In genomic region chr10:46053534-46054434, GRCh38 we compare ENCODE assay signal across 19 cellular contexts. TPM values are rescaled to one million over a fixed set of nuclear protein-coding genes. Genes with fewer than 3 reads are reported as not detected.
A peak's percentile ranks its signal among the peaks of the same experiment; 100 is the strongest.
DNase-seq lines count a peak whose midpoint lies in the region; ATAC-seq and TF ChIP-seq lines count a peak whose summit lies in the region.
"Had no signal": no experiment of that assay in that cellular context is flagged by ENCODE, and none has a peak within 500 bp of the region (broad histone marks: within the 10 kb centered on the region; RNA-seq: fewer than 3 reads in every experiment).

No MANE protein-coding gene starts in this region.

- DNase-seq in GM23338 (ENCODE audit: low spot score) (no peak), prostate gland (ENCODE audit: low spot score) (no peak), testis (no peak)
- DNase-seq in CD4-positive, alpha-beta memory T cell: no peak
- DNase-seq: Karpas-422, NCI-H1417 treated with DMSO at 0.1 percent for 48 hours, NCI-H187 treated with DMSO at 0.1 percent for 48 hours, NCI-H2107, NCI-H446 treated with DMSO at 0.1 percent for 48 hours, NCI-H526 treated with DMSO at 0.1 percent for 48 hours had no signal

- H3K27me3 Mint-ChIP-seq in GM23338 (ENCODE audit: insufficient read depth, low read depth, poor library complexity): peaks cover 9% of the 10 kb centered on the region
- H3K27me3 Mint-ChIP-seq in CD4-positive, alpha-beta memory T cell: peaks cover 2 to 5% of the 10 kb centered on the region in 2 donors
- H3K27me3 Mint-ChIP-seq in activated T-helper 17 cell treated with anti-CD3 and anti-CD28 coated beads, Interleukin-2, amount 50 U/mL, for 72 hours: peaks cover 8% of the 10 kb centered on the region

- no peak for TF ChIP-seq POLR2A in prostate gland (IDR thresholded peaks at IDR 0.05)
- TF ChIP-seq POLR2A in testis (IDR thresholded peaks at IDR 0.05): no peak

- no peaks in the 10 kb centered on the region for H3K79me2 ChIP-seq in GM23338 (replicated peaks; ENCODE audit: insufficient read depth)

- peaks cover 32% of the 10 kb centered on the region for H3K4me1 Mint-ChIP-seq in GM23338
- peaks cover 0 to 9% (median 2%) of the 10 kb centered on the region in 4 donors for H3K4me1 Mint-ChIP-seq in CD4-positive, alpha-beta memory T cell
- H3K4me1 Mint-ChIP-seq in activated T-helper 17 cell treated with anti-CD3 and anti-CD28 coated beads, Interleukin-2, amount 50 U/mL, for 72 hours: no peaks in the 10 kb centered on the region

- H3K9me3 ChIP-seq in iPS-20b (ENCODE audit: insufficient read depth, low read depth, low read length): no peaks in the 10 kb centered on the region
- H3K9me3 ChIP-seq in prostate gland: no peaks in the 10 kb centered on the region
- no peaks in the 10 kb centered on the region for H3K9me3 ChIP-seq in testis
- peaks cover 0 to 4% of the 10 kb centered on the region in 2 donors for H3K9me3 ChIP-seq in CD4-positive, alpha-beta memory T cell (ENCODE audit: control insufficient read depth in 1 of 2, low read length in 2 of 2)
- H3K9me3 ChIP-seq: HAP-1, SJSA1 had no signal

- TF ChIP-seq CTCF in GM23338 (conservative IDR thresholded peaks at IDR 0.05; ENCODE audit: low read depth in 2 of 2) (no peak), VCaP (conservative IDR thresholded peaks at IDR 0.05) (no peak), prostate gland (IDR thresholded peaks at IDR 0.05) (no peak), testis (IDR thresholded peaks at IDR 0.05) (no peak)

- H3K36me3 ChIP-seq in GM23338 (ENCODE audit: insufficient read depth) (no peaks in the 10 kb centered on the region), iPS-20b (ENCODE audit: insufficient read depth, low read depth, low read length) (no peaks in the 10 kb centered on the region), prostate gland (no peaks in the 10 kb centered on the region), testis (ENCODE audit: low read depth, missing control alignments) (no peaks in the 10 kb centered on the region)
- no peaks in the 10 kb centered on the region for H3K36me3 ChIP-seq in CD4-positive, alpha-beta memory T cell (ENCODE audit: insufficient read depth, low read length)
- H3K36me3 ChIP-seq: HAP-1, SJSA1 had no signal

- H3K27me3 ChIP-seq in GM23338 (ENCODE audit: insufficient read depth) (no peaks in the 10 kb centered on the region), iPS-20b (ENCODE audit: insufficient read depth, low read length) (no peaks in the 10 kb centered on the region), prostate gland (replicated peaks; ENCODE audit: insufficient read depth) (no peaks in the 10 kb centered on the region), testis (no peaks in the 10 kb centered on the region)
- H3K27me3 ChIP-seq in CD4-positive, alpha-beta memory T cell (ENCODE audit: insufficient read depth, low read length): no peaks in the 10 kb centered on the region

- no peaks in the 10 kb centered on the region for H3K9me3 Mint-ChIP-seq in GM23338
- peaks cover 0 to 16% (median 10%) of the 10 kb centered on the region in 8 donors for H3K9me3 Mint-ChIP-seq in CD4-positive, alpha-beta memory T cell
- H3K9me3 Mint-ChIP-seq in activated T-helper 17 cell treated with anti-CD3 and anti-CD28 coated beads, Interleukin-2, amount 50 U/mL, for 72 hours: no peaks in the 10 kb centered on the region

- no peaks in the 10 kb centered on the region for H3F3A ChIP-seq in GM23338 (replicated peaks; ENCODE audit: low read depth)

- no peaks in the 10 kb centered on the region for H4K20me1 ChIP-seq in GM23338 (replicated peaks; ENCODE audit: insufficient read depth)

- 0 out of 2 replicates have a peak overlapping the region, but pooled peaks have one; percentile 35 for H3K9ac ChIP-seq in iPS-20b (ENCODE audit: low read depth, low read length)

- CTCF ChIA-PET in CD4-positive, alpha-beta memory T cell (lab: Charles Lee; ENCODE audit: partially characterized antibody): no interaction called here

- H3K27ac Mint-ChIP-seq in GM23338: peak overlapping the region; percentile 70; the same call in 1 of the 2 replicates
- no peak overlapping the region for H3K27ac Mint-ChIP-seq in CD4-positive, alpha-beta memory T cell
- no peak overlapping the region for H3K27ac Mint-ChIP-seq in activated T-helper 17 cell treated with anti-CD3 and anti-CD28 coated beads, Interleukin-2, amount 50 U/mL, for 72 hours

- H3K4me3 ChIP-seq in GM23338: no peak overlapping the region
- no peak overlapping the region for H3K4me3 ChIP-seq in iPS-20b (ENCODE audit: low read length)
- H3K4me3 ChIP-seq in prostate gland: no peak overlapping the region
- no peak overlapping the region for H3K4me3 ChIP-seq in testis
- no peak overlapping the region for H3K4me3 ChIP-seq in CD4-positive, alpha-beta memory T cell (ENCODE audit: low read length in 2 of 2)
- H3K4me3 ChIP-seq: HAP-1, SJSA1 had no signal

- H3K27ac ChIP-seq in GM23338 (ENCODE audit: low read depth) (no peak overlapping the region; the same call in 1 of the 2 replicates), VCaP (peak overlapping the region; percentile 92), iPS-20b (ENCODE audit: low read length) (no peak overlapping the region), prostate gland (peak overlapping the region; percentile 77 to 81), testis (no peak overlapping the region)
- H3K27ac ChIP-seq in CD4-positive, alpha-beta memory T cell (ENCODE audit: low read depth, low read length): no peak overlapping the region
- H3K27ac ChIP-seq: SJSA1 had no signal

- no peaks in the 10 kb centered on the region for H3K36me3 Mint-ChIP-seq in GM23338 (ENCODE audit: low read depth)
- H3K36me3 Mint-ChIP-seq in CD4-positive, alpha-beta memory T cell: peaks cover 0 to 8% of the 10 kb centered on the region in 2 donors
- no peaks in the 10 kb centered on the region for H3K36me3 Mint-ChIP-seq in activated T-helper 17 cell treated with anti-CD3 and anti-CD28 coated beads, Interleukin-2, amount 50 U/mL, for 72 hours (ENCODE audit: low read depth)
- H3K36me3 Mint-ChIP-seq: IgD-negative memory B cell had no signal

- peak overlapping the region; percentile 46; the same call in 1 of the 2 replicates for H3K4me2 ChIP-seq in GM23338

- peak overlapping the region; percentile 0; the same call in 1 of the 2 replicates for H2AFZ ChIP-seq in GM23338

- H3K9me2 ChIP-seq in GM23338 (ENCODE audit: insufficient read depth): no peaks in the 10 kb centered on the region; the same call in 1 of the 2 replicates

- WGBS in prostate gland: 67% methylated on average over 9 of the region's 9 CpGs
- WGBS in testis, 2 donors: 62 to 68% methylated on average over 9 of the region's 9 CpGs

- intact Hi-C loops in prostate gland (cut with DNase I) (no loop called here), testis (cut with DNase I; ENCODE audit: low total_unique reads) (no loop called here)
- intact Hi-C loops in CD4-positive, alpha-beta memory T cell (cut with micrococcal nuclease): no loop called here

- no peak for ATAC-seq in GM23338
- ATAC-seq in activated T-helper 17 cell treated with anti-CD3 and anti-CD28 coated beads, Interleukin-2, amount 50 U/mL, for 72 hours (replicated peaks): no peak
- ATAC-seq: Right ventricle myocardium inferior had no signal

- H3K4me3 Mint-ChIP-seq in GM23338: no peak overlapping the region; the same call in 2 of the 3 replicates
- no peak overlapping the region for H3K4me3 Mint-ChIP-seq in CD4-positive, alpha-beta memory T cell
- no peak overlapping the region for H3K4me3 Mint-ChIP-seq in activated T-helper 17 cell treated with anti-CD3 and anti-CD28 coated beads, Interleukin-2, amount 50 U/mL, for 72 hours
- H3K4me3 Mint-ChIP-seq: IgD-negative memory B cell had no signal

- POLR2A ChIA-PET in CD4-positive, alpha-beta memory T cell (lab: Charles Lee; ENCODE audit: partially characterized antibody): no interaction called here

- peaks cover 24% of the 10 kb centered on the region for H3K4me1 ChIP-seq in GM23338 (ENCODE audit: insufficient read depth)
- peaks cover 15% of the 10 kb centered on the region; the same call in 1 of the 2 replicates for H3K4me1 ChIP-seq in iPS-20b (ENCODE audit: insufficient read depth, low read length)
- H3K4me1 ChIP-seq in prostate gland (replicated peaks): peaks cover 15% of the 10 kb centered on the region
- no peaks in the 10 kb centered on the region for H3K4me1 ChIP-seq in testis
- no peaks in the 10 kb centered on the region for H3K4me1 ChIP-seq in CD4-positive, alpha-beta memory T cell (ENCODE audit: insufficient read depth, low read length)
- H3K4me1 ChIP-seq: HAP-1, SJSA1 had no signal

TF ChIP-seq in GM23338, 12 proteins besides CTCF, POLR2A, EP300 and RAD21 (continues in another document):
- no peak for TF ChIP-seq CREB1 (CRISPR knock-in tag; IDR thresholded peaks at IDR 0.05; ENCODE audit: low read depth)
- no peak for TF ChIP-seq EZH2 (IDR thresholded peaks at IDR 0.05; ENCODE audit: low read depth, unreplicated experiment)
- TF ChIP-seq EZH2phosphoT487 (IDR thresholded peaks at IDR 0.05; ENCODE audit: unreplicated experiment): no peak
- TF ChIP-seq JUNB (IDR thresholded peaks at IDR 0.05; ENCODE audit: unreplicated experiment): no peak

RNA-seq across cellular contexts. Expression of gene MSMB, which starts 7.7 kb away (rescaled TPM):
- total RNA-seq in GM23338 (2014; rRNA removed; shearing (Covaris generic)): not detected in 2 replicates
- polyA plus RNA-seq in GM23338 (2016; fragmentation: Nextera tagmentation; extraction: Ambion mirVana): not detected in 2 replicates
- 1,000 to 10,000 TPM; 1,381 to 2,749 TPM for total RNA-seq in prostate gland
- total RNA-seq in testis: 1 to 10 TPM in 1 of 2 donors, not detected in 1; 1.4 TPM
- 11.6 TPM for polyA plus RNA-seq in testis (ENCODE audit: insufficient read depth, low read depth, low replicate concordance)
- total RNA-seq in CD4-positive, alpha-beta memory T cell: not detected
- polyA plus RNA-seq in CD4-positive, alpha-beta memory T cell: not detected
- total RNA-seq in activated T-helper 17 cell treated with anti-CD3 and anti-CD28 coated beads, Interleukin-2, amount 50 U/mL, for 72 hours: not detected
- total RNA-seq: HT-29, MCF 10A, Right ventricle myocardium inferior, SJSA1 had no signal
- polyA plus RNA-seq: IgD-negative memory B cell had no signal

RNA-seq across cellular contexts. Expression of gene NCOA4, which starts 23.4 kb away (rescaled TPM):
- total RNA-seq in GM23338 (2014; rRNA removed; shearing (Covaris generic)): 76.9 and 79.8 TPM in 2 replicates
- polyA plus RNA-seq in GM23338 (2016; fragmentation: Nextera tagmentation; extraction: Ambion mirVana) (24.0 and 24.9 TPM in 2 replicates), testis (ENCODE audit: insufficient read depth, low read depth, low replicate concordance) (90.8 TPM)
- total RNA-seq in prostate gland (100 to 1,000 TPM; 131 to 434 TPM), testis (10 to 100 TPM; 64.4 to 76.0 TPM)
- total RNA-seq in CD4-positive, alpha-beta memory T cell: 10 to 100 TPM; 71.1 to 71.9 TPM
- polyA plus RNA-seq in CD4-positive, alpha-beta memory T cell: 100 to 1,000 TPM; 165 to 246 TPM
- total RNA-seq in activated T-helper 17 cell treated with anti-CD3 and anti-CD28 coated beads, Interleukin-2, amount 50 U/mL, for 72 hours: 100 to 1,000 TPM in 1 of 2 donors, 10 to 100 TPM in 1; 74.0 to 114 TPM

Comparison
In these comparisons a context has a peak if more than half of its experiments do, and no peak if none do; other contexts are left out.
1. H3K27ac ChIP-seq: peak in VCaP (single experiment) and prostate gland (2 of 2); none in GM23338 (single experiment), iPS-20b (single experiment), testis (0 of 2) and CD4-positive, alpha-beta memory T cell (single experiment).
2. RNA of gene MSMB, which starts 7.7 kb away (total RNA-seq): 1,381 to 2,749 TPM in prostate gland; 1.4 TPM in testis, not detected in GM23338, not detected in CD4-positive, alpha-beta memory T cell and not detected in activated T-helper 17 cell treated with anti-CD3 and anti-CD28 coated beads, Interleukin-2, amount 50 U/mL, for 72 hours; every median in the first group is over 100 times any median in the second.